In the genomic region with DNA sequence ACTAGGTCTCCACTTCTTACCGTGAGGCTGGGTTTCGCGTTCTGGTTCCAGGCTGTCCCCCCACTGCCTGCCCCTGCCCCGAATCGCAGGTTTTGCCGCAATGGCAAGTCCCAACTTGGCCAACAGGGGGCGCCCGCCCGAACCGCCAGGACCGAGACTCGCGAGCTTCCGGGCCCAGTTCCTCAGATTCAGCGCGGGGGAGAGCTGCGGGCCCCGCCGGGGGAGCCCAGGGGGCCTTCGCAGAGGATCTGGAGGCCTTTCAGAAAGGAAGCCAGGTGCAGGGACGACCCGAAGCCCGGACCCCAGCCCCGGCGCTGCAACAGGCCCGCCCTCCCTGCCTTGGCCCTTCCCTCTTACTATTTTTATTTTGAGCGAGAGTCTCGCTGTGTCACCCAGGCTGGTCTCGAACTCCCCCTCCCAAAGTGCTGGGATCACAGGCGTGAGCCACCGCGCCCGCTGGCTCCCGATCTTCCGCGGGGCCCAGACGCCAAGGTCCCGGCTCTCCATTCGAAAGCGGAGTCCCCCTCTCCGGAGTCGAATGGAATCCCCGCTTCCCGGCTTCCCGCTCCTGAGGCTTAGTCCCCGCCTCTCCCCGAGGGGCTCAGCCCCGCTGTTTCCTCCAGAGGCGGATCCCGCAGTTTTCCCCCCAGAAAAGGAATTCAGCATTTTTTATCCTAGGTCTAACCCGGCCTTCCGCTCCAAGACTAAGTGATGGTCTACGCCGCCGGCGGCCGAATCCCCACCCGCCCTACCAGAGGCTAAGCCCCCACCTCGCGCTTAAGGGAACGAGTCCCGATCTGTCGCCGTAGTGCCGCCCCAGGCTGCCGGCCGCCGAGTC, we compare ENCODE assay signal across 1 cellular context.
TF ChIP-seq lines count a peak whose summit lies in the region.

No MANE protein-coding gene starts in this region.

TF ChIP-seq in HepG2, 621 proteins besides CTCF, POLR2A, EP300 and RAD21 (continued from another document and continues in another):
- TF ChIP-seq REST (IDR thresholded peaks at IDR 0.05; ENCODE audit: borderline replicate concordance in 1 of 2, low read depth in 1 of 2, low read length in 2 of 2) = no peak
- TF ChIP-seq HOXA9 (CRISPR knock-in tag; IDR thresholded peaks at IDR 0.05; ENCODE audit: borderline replicate concordance) = no peak
- TF ChIP-seq KLF12 (CRISPR knock-in tag; IDR thresholded peaks at IDR 0.05; ENCODE audit: borderline replicate concordance) = no peak
- TF ChIP-seq MBD4 (IDR thresholded peaks at IDR 0.05; ENCODE audit: borderline replicate concordance, low read length) = no peak
- TF ChIP-seq RBM22 (optimal IDR thresholded peaks at IDR 0.05; ENCODE audit: low read length) = no peak
- peak; percentile 18; the same call in 1 of the 2 replicates for TF ChIP-seq ZNF547 (CRISPR knock-in tag; IDR thresholded peaks at IDR 0.05)
- peak; percentile 100 for TF ChIP-seq HMGXB4 (CRISPR knock-in tag; IDR thresholded peaks at IDR 0.05; ENCODE audit: borderline replicate concordance in 1 of 2, low read depth in 1 of 2)
- TF ChIP-seq, protein P1, sequence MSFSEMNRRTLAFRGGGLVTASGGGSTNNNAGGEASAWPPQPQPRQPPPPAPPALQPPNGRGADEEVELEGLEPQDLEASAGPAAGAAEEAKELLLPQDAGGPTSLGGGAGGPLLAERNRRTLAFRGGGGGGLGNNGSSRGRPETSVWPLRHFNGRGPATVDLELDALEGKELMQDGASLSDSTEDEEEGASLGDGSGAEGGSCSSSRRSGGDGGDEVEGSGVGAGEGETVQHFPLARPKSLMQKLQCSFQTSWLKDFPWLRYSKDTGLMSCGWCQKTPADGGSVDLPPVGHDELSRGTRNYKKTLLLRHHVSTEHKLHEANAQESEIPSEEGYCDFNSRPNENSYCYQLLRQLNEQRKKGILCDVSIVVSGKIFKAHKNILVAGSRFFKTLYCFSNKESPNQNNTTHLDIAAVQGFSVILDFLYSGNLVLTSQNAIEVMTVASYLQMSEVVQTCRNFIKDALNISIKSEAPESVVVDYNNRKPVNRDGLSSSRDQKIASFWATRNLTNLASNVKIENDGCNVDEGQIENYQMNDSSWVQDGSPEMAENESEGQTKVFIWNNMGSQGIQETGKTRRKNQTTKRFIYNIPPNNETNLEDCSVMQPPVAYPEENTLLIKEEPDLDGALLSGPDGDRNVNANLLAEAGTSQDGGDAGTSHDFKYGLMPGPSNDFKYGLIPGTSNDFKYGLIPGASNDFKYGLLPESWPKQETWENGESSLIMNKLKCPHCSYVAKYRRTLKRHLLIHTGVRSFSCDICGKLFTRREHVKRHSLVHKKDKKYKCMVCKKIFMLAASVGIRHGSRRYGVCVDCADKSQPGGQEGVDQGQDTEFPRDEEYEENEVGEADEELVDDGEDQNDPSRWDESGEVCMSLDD (CRISPR knock-in tag; IDR thresholded peaks at IDR 0.05; ENCODE audit: borderline replicate concordance) = no peak; the same call in 1 of the 2 replicates
- TF ChIP-seq ZBTB44 (CRISPR knock-in tag; IDR thresholded peaks at IDR 0.05) = no peak
- TF ChIP-seq ZNF629 (CRISPR knock-in tag; conservative IDR thresholded peaks at IDR 0.05) = no peak
- peak; percentile 71 for TF ChIP-seq GATAD2A (CRISPR knock-in tag; IDR thresholded peaks at IDR 0.05)
- no peak for TF ChIP-seq PHB2 (IDR thresholded peaks at IDR 0.05; ENCODE audit: partially characterized antibody)
- TF ChIP-seq ZFP36L1 (CRISPR knock-in tag; IDR thresholded peaks at IDR 0.05) = no peak
- TF ChIP-seq PHF8 (CRISPR knock-in tag; IDR thresholded peaks at IDR 0.05) = peak; percentile 84
- TF ChIP-seq POGZ (CRISPR knock-in tag; IDR thresholded peaks at IDR 0.05) = peak; percentile 89; the same call in 1 of the 2 replicates
- TF ChIP-seq RFXANK (CRISPR knock-in tag; IDR thresholded peaks at IDR 0.05) = no peak
- TF ChIP-seq ZNF180 (CRISPR knock-in tag; IDR thresholded peaks at IDR 0.05; ENCODE audit: borderline replicate concordance, low read depth) = no peak
- TF ChIP-seq ZNF639 (CRISPR knock-in tag; conservative IDR thresholded peaks at IDR 0.05) = no peak
- no peak for TF ChIP-seq NFIC (IDR thresholded peaks at IDR 0.05; ENCODE audit: low read length)
- TF ChIP-seq, protein P2, sequence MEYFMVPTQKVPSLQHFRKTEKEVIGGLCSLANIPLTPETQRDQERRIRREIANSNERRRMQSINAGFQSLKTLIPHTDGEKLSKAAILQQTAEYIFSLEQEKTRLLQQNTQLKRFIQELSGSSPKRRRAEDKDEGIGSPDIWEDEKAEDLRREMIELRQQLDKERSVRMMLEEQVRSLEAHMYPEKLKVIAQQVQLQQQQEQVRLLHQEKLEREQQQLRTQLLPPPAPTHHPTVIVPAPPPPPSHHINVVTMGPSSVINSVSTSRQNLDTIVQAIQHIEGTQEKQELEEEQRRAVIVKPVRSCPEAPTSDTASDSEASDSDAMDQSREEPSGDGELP (IDR thresholded peaks at IDR 0.05; ENCODE audit: borderline replicate concordance, low read depth) = no peak
- 0 out of 2 replicates have a peak, but pooled peaks have one; percentile 70 for TF ChIP-seq JUN (CRISPR knock-in tag; IDR thresholded peaks at IDR 0.05)
- peak; percentile 83; the same call in 1 of the 2 replicates for TF ChIP-seq CSRNP1 (CRISPR knock-in tag; IDR thresholded peaks at IDR 0.05)
- peak; percentile 67; the same call in 1 of the 2 replicates for TF ChIP-seq ZNF772 (CRISPR knock-in tag; IDR thresholded peaks at IDR 0.05)
- TF ChIP-seq SUZ12 (IDR thresholded peaks at IDR 0.05; ENCODE audit: low read depth, low read length) = no peak
- no peak; the same call in 1 of the 2 replicates for TF ChIP-seq REPIN1 (CRISPR knock-in tag; IDR thresholded peaks at IDR 0.05; ENCODE audit: borderline replicate concordance, low read depth)
- peak; percentile 62 for TF ChIP-seq MEIS2 (CRISPR knock-in tag; IDR thresholded peaks at IDR 0.05)
- TF ChIP-seq, protein P3, sequence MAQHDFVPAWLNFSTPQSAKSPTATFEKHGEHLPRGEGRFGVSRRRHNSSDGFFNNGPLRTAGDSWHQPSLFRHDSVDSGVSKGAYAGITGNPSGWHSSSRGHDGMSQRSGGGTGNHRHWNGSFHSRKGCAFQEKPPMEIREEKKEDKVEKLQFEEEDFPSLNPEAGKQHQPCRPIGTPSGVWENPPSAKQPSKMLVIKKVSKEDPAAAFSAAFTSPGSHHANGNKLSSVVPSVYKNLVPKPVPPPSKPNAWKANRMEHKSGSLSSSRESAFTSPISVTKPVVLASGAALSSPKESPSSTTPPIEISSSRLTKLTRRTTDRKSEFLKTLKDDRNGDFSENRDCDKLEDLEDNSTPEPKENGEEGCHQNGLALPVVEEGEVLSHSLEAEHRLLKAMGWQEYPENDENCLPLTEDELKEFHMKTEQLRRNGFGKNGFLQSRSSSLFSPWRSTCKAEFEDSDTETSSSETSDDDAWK (CRISPR knock-in tag; IDR thresholded peaks at IDR 0.05) = no peak
- TF ChIP-seq ZNF33A (CRISPR knock-in tag; IDR thresholded peaks at IDR 0.05; ENCODE audit: borderline replicate concordance) = no peak; the same call in 1 of the 2 replicates
- TF ChIP-seq E2F5 (CRISPR knock-in tag; conservative IDR thresholded peaks at IDR 0.05) = no peak
- TF ChIP-seq ZBTB38 (CRISPR knock-in tag; IDR thresholded peaks at IDR 0.05) = no peak
- no peak for TF ChIP-seq ATF1 (CRISPR knock-in tag; IDR thresholded peaks at IDR 0.05)
- no peak for TF ChIP-seq TCF12 (IDR thresholded peaks at IDR 0.05)
- no peak for TF ChIP-seq TCF12 (CRISPR knock-in tag; IDR thresholded peaks at IDR 0.05)
- no peak for TF ChIP-seq ZNF672 (CRISPR knock-in tag; IDR thresholded peaks at IDR 0.05)
- TF ChIP-seq, protein P4, sequence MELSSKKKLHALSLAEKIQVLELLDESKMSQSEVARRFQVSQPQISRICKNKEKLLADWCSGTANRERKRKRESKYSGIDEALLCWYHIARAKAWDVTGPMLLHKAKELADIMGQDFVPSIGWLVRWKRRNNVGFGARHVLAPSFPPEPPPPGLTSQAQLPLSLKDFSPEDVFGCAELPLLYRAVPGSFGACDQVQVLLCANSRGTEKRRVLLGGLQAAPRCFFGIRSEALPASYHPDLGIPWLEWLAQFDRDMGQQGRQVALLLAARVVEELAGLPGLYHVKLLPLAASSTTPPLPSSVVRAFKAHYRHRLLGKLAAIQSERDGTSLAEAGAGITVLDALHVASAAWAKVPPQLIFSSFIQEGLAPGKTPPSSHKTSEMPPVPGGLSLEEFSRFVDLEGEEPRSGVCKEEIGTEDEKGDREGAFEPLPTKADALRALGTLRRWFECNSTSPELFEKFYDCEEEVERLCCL (CRISPR knock-in tag; IDR thresholded peaks at IDR 0.05; ENCODE audit: borderline replicate concordance) = peak; percentile 14; the same call in 1 of the 2 replicates
- TF ChIP-seq ZNF253 (CRISPR knock-in tag; IDR thresholded peaks at IDR 0.05; ENCODE audit: borderline replicate concordance) = no peak; the same call in 1 of the 2 replicates
- TF ChIP-seq KDM5A (IDR thresholded peaks at IDR 0.05; ENCODE audit: borderline replicate concordance, low read length) = peak; percentile 39; the same call in 1 of the 2 replicates
- TF ChIP-seq ZNF34 (CRISPR knock-in tag; IDR thresholded peaks at IDR 0.05; ENCODE audit: borderline replicate concordance) = 0 out of 2 replicates have a peak, but pooled peaks have one; percentile 66
